3 cellular contexts compared by ENCODE assay signal in the genomic region with DNA sequence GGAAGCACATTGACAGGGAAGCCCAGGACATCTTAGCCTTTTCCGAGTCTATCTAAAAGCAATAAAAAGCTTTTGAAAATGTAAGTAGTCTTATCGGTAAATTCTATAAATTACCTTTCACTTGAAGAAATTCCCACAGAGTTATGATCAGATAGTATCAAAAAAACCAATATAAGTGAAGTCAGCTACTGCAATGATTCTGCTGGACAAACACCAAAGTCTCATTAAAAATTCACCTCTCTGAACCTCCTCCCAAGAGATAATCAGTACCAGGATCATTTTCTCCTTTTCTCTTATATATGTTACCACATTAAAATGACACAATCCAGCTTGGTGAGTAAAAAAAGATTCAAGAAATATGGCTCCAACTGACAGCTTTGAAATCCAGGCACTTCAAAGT.
"Had no signal": no experiment of that assay in that cellular context is flagged by ENCODE, and none has a peak within 500 bp of the region (broad histone marks: within the 10 kb centered on the region; RNA-seq: fewer than 3 reads in every experiment).

No MANE protein-coding gene starts in this region.

- H3K4me3 ChIP-seq: GM12878 had no signal

- DNase-seq: GDM1, GF-D8 had no signal
